Comparison of ENCODE assay signal across 18 cellular contexts in the genomic region with DNA sequence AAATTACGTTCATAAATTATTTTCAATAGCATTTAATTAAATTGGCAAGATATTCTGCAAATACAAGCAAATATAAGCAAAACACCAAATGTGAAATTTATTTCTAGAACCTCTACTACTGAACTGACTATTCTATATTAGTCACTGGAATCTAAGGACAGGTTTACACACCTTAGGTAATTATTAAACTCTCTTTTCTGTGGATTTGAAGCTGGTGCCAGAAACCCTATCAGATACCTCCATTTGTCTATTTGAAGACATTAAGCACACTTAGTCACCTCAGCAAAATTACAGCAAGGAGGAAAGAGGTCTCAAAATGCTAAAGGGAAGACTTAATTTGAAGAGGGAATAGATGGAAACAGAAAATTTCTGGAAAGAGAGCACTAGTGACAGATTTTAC.
DNase-seq lines count a peak whose midpoint lies in the region; ATAC-seq and FAIRE-seq lines count a peak whose summit lies in the region.
"Had no signal": no experiment of that assay in that cellular context is flagged by ENCODE, and none has a peak within 500 bp of the region (broad histone marks: within the 10 kb centered on the region; RNA-seq: fewer than 3 reads in every experiment).

No MANE protein-coding gene starts in this region.

- no peaks in the 10 kb centered on the region for H3K9me3 ChIP-seq in endocrine pancreas (ENCODE audit: control insufficient read depth, low read length)
- no peaks in the 10 kb centered on the region for H3K9me3 ChIP-seq in small intestine (ENCODE audit: control insufficient read depth, low read depth)
- H3K9me3 ChIP-seq: BLaER1, SK-N-SH had no signal

- FAIRE-seq in GM19239 (lab: Jason Lieb, UNC) (peak; percentile 48), small intestine (lab: Jason Lieb, UNC) (no peak)
- FAIRE-seq: HTR-8/SVneo had no signal

- H3K27ac ChIP-seq in small intestine (ENCODE audit: low read depth in 1 of 2, low read length in 1 of 2), result no peak overlapping the region
- H3K27ac ChIP-seq: BLaER1, GM23248 had no signal

- no peak overlapping the region for H3K9ac ChIP-seq in endocrine pancreas (ENCODE audit: control insufficient read depth, insufficient read depth, low read length)
- H3K9ac ChIP-seq: BLaER1, GM23248, SK-N-SH had no signal

- WGBS in small intestine, 3 donors, result 22 to 39% (median 30%) methylated on average over 1 of the region's 1 CpG

- H3K36me3 ChIP-seq in endocrine pancreas (ENCODE audit: control insufficient read depth, insufficient read depth, low read length) (peaks cover 5% of the 10 kb centered on the region), small intestine (ENCODE audit: control insufficient read depth in 2 of 2, insufficient read depth in 2 of 2, low read length in 2 of 2) (peaks cover 0 to 2% of the 10 kb centered on the region in 2 donors)

- H3K4me3 ChIP-seq in endocrine pancreas (ENCODE audit: control insufficient read depth, insufficient read depth, low read length), result peak overlapping the region; percentile 75
- H3K4me3 ChIP-seq in small intestine (ENCODE audit: low read depth in 1 of 2, low read length in 2 of 2), result no peak overlapping the region
- H3K4me3 ChIP-seq: BLaER1, GM23248 had no signal

- H3K27me3 ChIP-seq in endocrine pancreas (ENCODE audit: control insufficient read depth, insufficient read depth, low read length), result no peaks in the 10 kb centered on the region
- H3K27me3 ChIP-seq in small intestine (ENCODE audit: control insufficient read depth in 2 of 2, insufficient read depth in 2 of 2, low read length in 2 of 2), result no peaks in the 10 kb centered on the region
- H3K27me3 ChIP-seq: BLaER1 had no signal

- peaks cover 14% of the 10 kb centered on the region for H3K4me1 ChIP-seq in endocrine pancreas (ENCODE audit: control insufficient read depth, insufficient read depth, low read length)
- no peaks in the 10 kb centered on the region for H3K4me1 ChIP-seq in small intestine (ENCODE audit: control insufficient read depth in 2 of 2, insufficient read depth in 1 of 2, low read depth in 1 of 2, low read length in 1 of 2)
- H3K4me1 ChIP-seq: BLaER1 had no signal

- ATAC-seq in left lobe of liver, result peak; percentile 92
- ATAC-seq in GM21786 (IDR thresholded peaks at IDR 0.05; ENCODE audit: unreplicated experiment), result no peak

- DNase-seq in GM19239 (ENCODE audit: insufficient read length, low spot score) (no peak), left lobe of liver (ENCODE audit: low spot score) (no peak), small intestine (peak; percentile 67), foreskin melanocyte (no peak), NCI-H774 (lab: John Stamatoyannopoulos, UW) (no peak)
- DNase-seq: CD4-positive, alpha-beta memory T cell; DMS79; GM23248; HCEC 1CT; NCI-H1105 treated with DMSO at 0.1 percent for 48 hours; NCI-H1694; NCI-H2081 treated with DMSO at 0.1 percent for 48 hours; SHP77 treated with DMSO at 0.1 percent for 48 hours; SK-N-SH had no signal
